ENCODE assay signal across 27 cellular contexts in genomic region chr11:102343789-102344188, GRCh38. TPM values are rescaled to one million over a fixed set of nuclear protein-coding genes. Genes with fewer than 3 reads are reported as not detected.
DNase-seq lines count a peak whose midpoint lies in the region; ATAC-seq, FAIRE-seq and TF ChIP-seq lines count a peak whose summit lies in the region.
"Had no signal": no experiment of that assay in that cellular context is flagged by ENCODE, and none has a peak within 500 bp of the region (broad histone marks: within the 10 kb centered on the region; RNA-seq: fewer than 3 reads in every experiment).

No MANE protein-coding gene starts in this region.

- no peak for ATAC-seq in activated T-helper 17 cell treated with anti-CD3 and anti-CD28 coated beads, Interleukin-2, amount 50 U/mL, for 72 hours (replicated peaks)
- ATAC-seq in GM21786 (IDR thresholded peaks at IDR 0.05; ENCODE audit: unreplicated experiment) = no peak
- ATAC-seq: activated CD4-positive, CD25-positive, alpha-beta regulatory T cell treated with anti-CD3 and anti-CD28 coated beads, Interleukin-2, amount 50 U/mL, for 24 hours; activated CD8-positive, alpha-beta T cell treated with anti-CD3 and anti-CD28 coated beads for 36 hours; right lobe of liver had no signal

- peaks cover 34% of the 10 kb centered on the region for H3K4me1 ChIP-seq in ACC112 (ENCODE audit: control insufficient read depth, insufficient read depth, low read length, unreplicated experiment)

- H3K36me3 Mint-ChIP-seq in activated T-helper 17 cell treated with anti-CD3 and anti-CD28 coated beads, Interleukin-2, amount 50 U/mL, for 72 hours (ENCODE audit: low read depth) = peaks cover 29% of the 10 kb centered on the region
- H3K36me3 Mint-ChIP-seq in activated T-helper 2 cell treated with anti-CD3 and anti-CD28 coated beads, Interferon-gamma antibody, Interleukin-2, Interleukin-4, amounts not matched to agents 10 μg/mL and 5 μg/mL and 100 μg/mL, durations not matched to agents 14 hours and 24 hours and 36 hours (ENCODE audit: low read depth) = peaks cover 19% of the 10 kb centered on the region

- H3K79me2 ChIP-seq in ACC112 (ENCODE audit: control insufficient read depth, insufficient read depth, low read length, unreplicated experiment) = peaks cover 20% of the 10 kb centered on the region

- FAIRE-seq in GM12892 (lab: Jason Lieb, UNC) = peak; percentile 50
- FAIRE-seq: endometrium, H1 had no signal

- DNase-seq in GM12892 (ENCODE audit: insufficient read length) = no peak
- DNase-seq in iris pigment epithelial cell (ENCODE audit: low read depth) = peak; percentile 22
- no peak for DNase-seq in NCI-H1092 treated with DMSO at 0.1 percent for 48 hours (lab: John Stamatoyannopoulos, UW)
- no peak for DNase-seq in activated T-helper 2 cell treated with anti-CD3 and anti-CD28 coated beads, Interferon-gamma antibody, Interleukin-2, Interleukin-4, amounts not matched to agents 10 μg/mL and 5 μg/mL and 100 μg/mL, durations not matched to agents 14 hours and 24 hours and 36 hours (ENCODE audit: low spot score)
- DNase-seq: activated CD8-positive, alpha-beta T cell treated with anti-CD3 and anti-CD28 coated beads for 36 hours; activated naive CD4-positive, alpha-beta T cell; amniotic stem cell; CD8-positive, alpha-beta memory T cell; DMS79 treated with DMSO at 0.1 percent for 48 hours; immature natural killer cell; MM.1S; NCI-H1436 treated with DMSO at 0.1 percent for 48 hours; NCI-H2171 treated with DMSO at 0.1 percent for 48 hours; NCI-H524 treated with DMSO at 0.1 percent for 48 hours; nephron progenitor cell; posterior cingulate gyrus; right lobe of liver; SHP77; stimulated activated CD4-positive, alpha-beta T cell treated with anti-CD3 and anti-CD28 coated beads, Interleukin-15, amount 100 ng/mL, for 24 hours; stimulated activated CD8-positive, alpha-beta memory T cell treated with anti-CD3 and anti-CD28 coated beads, Interleukin-4, amount 100 ng/mL, for 48 hours; substantia nigra had no signal

- peak overlapping the region; percentile 0 for H3K27ac Mint-ChIP-seq in activated T-helper 17 cell treated with anti-CD3 and anti-CD28 coated beads, Interleukin-2, amount 50 U/mL, for 72 hours
- H3K27ac Mint-ChIP-seq in activated T-helper 2 cell treated with anti-CD3 and anti-CD28 coated beads, Interferon-gamma antibody, Interleukin-2, Interleukin-4, amounts not matched to agents 10 μg/mL and 5 μg/mL and 100 μg/mL, durations not matched to agents 14 hours and 24 hours and 36 hours = no peak overlapping the region
- H3K27ac Mint-ChIP-seq: activated CD8-positive, alpha-beta T cell treated with anti-CD3 and anti-CD28 coated beads for 36 hours; nephron progenitor cell had no signal

- H3K27me3 ChIP-seq in ACC112 (ENCODE audit: insufficient read depth, low read length) = no peaks in the 10 kb centered on the region
- H3K27me3 ChIP-seq: right lobe of liver had no signal

- H2AFZ ChIP-seq in ACC112 (ENCODE audit: low read length, unreplicated experiment) = no peak overlapping the region

- H3K9me3 Mint-ChIP-seq in activated T-helper 17 cell treated with anti-CD3 and anti-CD28 coated beads, Interleukin-2, amount 50 U/mL, for 72 hours = no peaks in the 10 kb centered on the region
- no peaks in the 10 kb centered on the region for H3K9me3 Mint-ChIP-seq in activated T-helper 2 cell treated with anti-CD3 and anti-CD28 coated beads, Interferon-gamma antibody, Interleukin-2, Interleukin-4, amounts not matched to agents 10 μg/mL and 5 μg/mL and 100 μg/mL, durations not matched to agents 14 hours and 24 hours and 36 hours
- H3K9me3 Mint-ChIP-seq: activated CD8-positive, alpha-beta T cell treated with anti-CD3 and anti-CD28 coated beads for 36 hours; CD8-positive, alpha-beta memory T cell; immature natural killer cell; nephron progenitor cell had no signal

- H3K27me3 Mint-ChIP-seq in activated T-helper 17 cell treated with anti-CD3 and anti-CD28 coated beads, Interleukin-2, amount 50 U/mL, for 72 hours = no peaks in the 10 kb centered on the region
- H3K27me3 Mint-ChIP-seq in activated T-helper 2 cell treated with anti-CD3 and anti-CD28 coated beads, Interferon-gamma antibody, Interleukin-2, Interleukin-4, amounts not matched to agents 10 μg/mL and 5 μg/mL and 100 μg/mL, durations not matched to agents 14 hours and 24 hours and 36 hours (ENCODE audit: low read depth) = no peaks in the 10 kb centered on the region
- H3K27me3 Mint-ChIP-seq: activated CD8-positive, alpha-beta T cell treated with anti-CD3 and anti-CD28 coated beads for 36 hours had no signal

- no peaks in the 10 kb centered on the region for H3K36me3 ChIP-seq in ACC112 (ENCODE audit: insufficient read depth, low read length)
- H3K36me3 ChIP-seq: right lobe of liver had no signal

- no peak overlapping the region for H3K4me3 ChIP-seq in ACC112 (ENCODE audit: low read depth, low read length)
- H3K4me3 ChIP-seq: right lobe of liver had no signal

- H3K4me1 Mint-ChIP-seq in activated T-helper 17 cell treated with anti-CD3 and anti-CD28 coated beads, Interleukin-2, amount 50 U/mL, for 72 hours = peaks cover 24% of the 10 kb centered on the region
- H3K4me1 Mint-ChIP-seq in activated T-helper 2 cell treated with anti-CD3 and anti-CD28 coated beads, Interferon-gamma antibody, Interleukin-2, Interleukin-4, amounts not matched to agents 10 μg/mL and 5 μg/mL and 100 μg/mL, durations not matched to agents 14 hours and 24 hours and 36 hours (ENCODE audit: low read depth) = peaks cover 25% of the 10 kb centered on the region

- no peak for TF ChIP-seq POLR2A in GM12892 (IDR thresholded peaks at IDR 0.05; ENCODE audit: low read depth, low read length)

- intact Hi-C loops in activated T-helper 2 cell treated with anti-CD3 and anti-CD28 coated beads, Interferon-gamma antibody, Interleukin-2, Interleukin-4, amounts not matched to agents 10 μg/mL and 5 μg/mL and 100 μg/mL, durations not matched to agents 14 hours and 24 hours and 36 hours (cut with micrococcal nuclease) = no loop called here

- H3K27ac ChIP-seq in ACC112 (ENCODE audit: low read depth, low read length) = peak overlapping the region; percentile 98
- H3K27ac ChIP-seq: right lobe of liver had no signal

- no peak overlapping the region for H3K4me3 Mint-ChIP-seq in activated T-helper 17 cell treated with anti-CD3 and anti-CD28 coated beads, Interleukin-2, amount 50 U/mL, for 72 hours
- H3K4me3 Mint-ChIP-seq in activated T-helper 2 cell treated with anti-CD3 and anti-CD28 coated beads, Interferon-gamma antibody, Interleukin-2, Interleukin-4, amounts not matched to agents 10 μg/mL and 5 μg/mL and 100 μg/mL, durations not matched to agents 14 hours and 24 hours and 36 hours (ENCODE audit: low read depth) = no peak overlapping the region
- H3K4me3 Mint-ChIP-seq: activated CD8-positive, alpha-beta T cell treated with anti-CD3 and anti-CD28 coated beads for 36 hours; CD8-positive, alpha-beta memory T cell; immature natural killer cell; nephron progenitor cell had no signal

RNA-seq across cellular contexts. Expression of gene BIRC2, which starts 3.2 kb away (rescaled TPM):
- 37.2 TPM for polyA plus RNA-seq in GM12892 (2012; ENCODE audit: missing spikeins)
- total RNA-seq in activated T-helper 17 cell treated with anti-CD3 and anti-CD28 coated beads, Interleukin-2, amount 50 U/mL, for 72 hours = 10 to 100 TPM; 27.3 to 60.9 TPM
- 28.0 and 30.4 TPM in 2 replicates for total RNA-seq in activated T-helper 2 cell treated with anti-CD3 and anti-CD28 coated beads, Interferon-gamma antibody, Interleukin-2, Interleukin-4, amounts not matched to agents 10 μg/mL and 5 μg/mL and 100 μg/mL, durations not matched to agents 14 hours and 24 hours and 36 hours

RNA-seq across cellular contexts. Expression of gene BIRC3, which starts 26.5 kb away (rescaled TPM):
- 109 TPM for polyA plus RNA-seq in GM12892 (2012; ENCODE audit: missing spikeins)
- total RNA-seq in activated T-helper 17 cell treated with anti-CD3 and anti-CD28 coated beads, Interleukin-2, amount 50 U/mL, for 72 hours = 100 to 1,000 TPM; 124 to 355 TPM
- 217 and 221 TPM in 2 replicates for total RNA-seq in activated T-helper 2 cell treated with anti-CD3 and anti-CD28 coated beads, Interferon-gamma antibody, Interleukin-2, Interleukin-4, amounts not matched to agents 10 μg/mL and 5 μg/mL and 100 μg/mL, durations not matched to agents 14 hours and 24 hours and 36 hours
